16 cellular contexts compared by ENCODE assay signal in the genomic region with DNA sequence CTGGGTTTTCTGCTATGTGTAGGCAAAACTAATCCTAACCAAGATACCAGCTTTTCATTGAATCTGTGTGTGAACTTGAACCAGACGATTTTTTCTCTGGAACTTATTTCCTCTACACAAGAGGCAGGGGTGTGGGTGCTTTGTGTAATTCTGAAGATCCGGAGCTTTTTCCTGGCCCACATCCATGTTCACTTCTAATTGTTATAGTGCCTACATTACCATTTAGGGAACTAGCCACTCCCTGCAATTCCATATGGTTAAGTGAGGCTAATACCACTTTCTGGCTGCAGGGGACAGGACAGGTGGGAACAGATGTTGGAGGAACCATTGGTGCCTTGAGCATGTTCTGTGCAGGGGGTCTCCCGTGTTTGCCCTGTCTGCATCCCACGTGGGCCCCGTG.
"Had no signal": no experiment of that assay in that cellular context is flagged by ENCODE, and none has a peak within 500 bp of the region (broad histone marks: within the 10 kb centered on the region; RNA-seq: fewer than 3 reads in every experiment).

No MANE protein-coding gene starts in this region.

- H3K36me3 ChIP-seq: heart left ventricle, right lobe of liver, upper lobe of left lung, vagina had no signal

- H3K4me1 ChIP-seq: heart left ventricle, psoas muscle, right lobe of liver, upper lobe of left lung, vagina had no signal

- H3K4me3 ChIP-seq: dorsolateral prefrontal cortex, heart left ventricle, psoas muscle, right lobe of liver, upper lobe of left lung, vagina had no signal

- ATAC-seq: psoas muscle had no signal

- H3K27ac Mint-ChIP-seq: naive thymus-derived CD4-positive, alpha-beta T cell; nephron progenitor cell; stimulated activated memory B cell treated with anti-CD40 and anti-IgM and Interleukin-4, amounts not matched to agents 10 μg/mL and 1 μg/mL and 100 μg/mL, for 72 hours had no signal

- H3K9me3 ChIP-seq: psoas muscle, right lobe of liver, vagina had no signal

- DNase-seq: cortex of kidney; dorsolateral prefrontal cortex; effector CD8-positive, alpha-beta T cell; foreskin melanocyte; heart left ventricle; hippocampal formation; mesendoderm; naive thymus-derived CD4-positive, alpha-beta T cell; nephron progenitor cell; psoas muscle; retina; right lobe of liver; stimulated activated CD4-positive, alpha-beta T cell treated with anti-CD3 and anti-CD28 coated beads, Interleukin-4, amount 100 ng/mL, for 24 hours; upper lobe of left lung had no signal

- H3K4me3 Mint-ChIP-seq: naive thymus-derived CD4-positive, alpha-beta T cell; nephron progenitor cell; stimulated activated memory B cell treated with anti-CD40 and anti-IgM and Interleukin-4, amounts not matched to agents 10 μg/mL and 1 μg/mL and 100 μg/mL, for 72 hours had no signal

- H3K4me1 Mint-ChIP-seq: naive thymus-derived CD4-positive, alpha-beta T cell; nephron progenitor cell; stimulated activated memory B cell treated with anti-CD40 and anti-IgM and Interleukin-4, amounts not matched to agents 10 μg/mL and 1 μg/mL and 100 μg/mL, for 72 hours had no signal

- H3K27me3 Mint-ChIP-seq: stimulated activated memory B cell treated with anti-CD40 and anti-IgM and Interleukin-4, amounts not matched to agents 10 μg/mL and 1 μg/mL and 100 μg/mL, for 72 hours had no signal
